Comparison of ENCODE assay signal across 22 cellular contexts in the genomic region with DNA sequence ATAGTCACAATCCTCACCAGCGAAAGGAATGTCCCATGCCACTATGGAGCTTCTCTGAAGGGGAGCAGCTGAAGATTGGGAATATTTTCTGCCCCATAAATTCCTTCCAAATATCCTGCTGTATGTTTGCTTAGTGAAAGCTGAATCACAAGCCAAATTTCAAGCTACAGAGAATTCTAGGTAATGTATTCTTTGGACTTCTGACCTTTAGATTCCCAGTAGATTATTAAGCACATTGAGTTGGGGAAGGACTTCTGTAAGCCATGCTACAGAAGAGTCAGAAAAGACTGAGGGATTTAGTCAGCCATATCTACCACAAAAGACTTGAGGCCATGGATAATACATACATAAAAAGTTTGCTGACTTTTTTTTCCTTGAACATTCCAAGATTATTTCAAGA.
"Had no signal": no experiment of that assay in that cellular context is flagged by ENCODE, and none has a peak within 500 bp of the region (broad histone marks: within the 10 kb centered on the region; RNA-seq: fewer than 3 reads in every experiment).

No MANE protein-coding gene starts in this region.

- ATAC-seq: effector memory CD8-positive, alpha-beta T cell; left cardiac atrium; left ventricle myocardium superior; lower lobe of right lung; mucosa of descending colon; natural killer cell treated with Interleukin-12 subunit alpha and Interleukin-12 subunit beta and Interleukin-15 and Interleukin-18, amount 100 ng/mL, for 72 hours; sciatic nerve had no signal

- H3K4me3 ChIP-seq: coronary artery, lower lobe of right lung, mucosa of descending colon, neural progenitor cell, right atrium auricular region, smooth muscle cell, stomach, testis, tibial artery had no signal

- DNase-seq: dermis blood vessel endothelial cell; effector memory CD8-positive, alpha-beta T cell; hypothalamus; left cardiac atrium; left ventricle myocardium superior; lower lobe of right lung; mucosa of descending colon; naive B cell; stimulated activated CD4-positive, alpha-beta T cell treated with anti-CD3 and anti-CD28 coated beads, Interleukin-12 subunit alpha, Interleukin-12 subunit beta, amount 100 ng/mL, for 4 hours; stimulated activated CD4-positive, alpha-beta T cell treated with anti-CD3 and anti-CD28 coated beads, Interleukin-1b, Interleukin-23, amount 100 ng/mL, for 48 hours; stimulated activated CD4-positive, alpha-beta T cell treated with anti-CD3 and anti-CD28 coated beads, Interleukin-4, amount 100 ng/mL, for 1 hour; stimulated activated CD8-positive, alpha-beta memory T cell treated with anti-CD3 and anti-CD28 coated beads, Interleukin-4, amount 100 ng/mL, for 48 hours; stimulated activated naive CD4-positive, alpha-beta T cell treated with Interleukin-2 at 50 U/mL for 16 hours; stomach; testis; tibial artery had no signal
